In the genomic region with DNA sequence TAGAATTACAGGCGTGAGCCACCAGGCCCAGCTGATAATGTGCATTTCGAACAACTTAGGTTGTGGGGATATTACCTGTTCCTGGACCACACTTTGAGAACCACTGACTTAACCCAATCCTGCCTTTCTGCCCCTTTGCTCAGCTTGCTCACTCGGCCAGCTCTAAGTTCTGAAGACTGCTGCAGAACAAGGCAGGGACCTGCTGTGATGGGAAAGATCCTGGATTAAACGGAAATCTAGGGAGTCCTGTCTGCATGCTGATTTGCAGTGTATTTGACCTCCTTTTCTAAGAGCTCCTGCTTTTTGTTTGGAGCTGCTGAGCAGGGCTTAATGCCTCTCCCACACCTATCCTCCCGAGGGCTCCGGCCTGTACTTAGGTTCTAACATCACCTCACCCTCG, we compare ENCODE assay signal across 1 cellular context.
TF ChIP-seq lines count a peak whose summit lies in the region.

No MANE protein-coding gene starts in this region.

TF ChIP-seq in GM12878, 131 proteins besides CTCF, POLR2A, EP300 and RAD21:
- TF ChIP-seq JUND (IDR thresholded peaks at IDR 0.05; ENCODE audit: low read depth, low read length): no peak
- TF ChIP-seq FOXK2 (IDR thresholded peaks at IDR 0.05): no peak
- 0 out of 2 replicates have a peak, but pooled peaks have one; percentile 56 for TF ChIP-seq EZH2 (IDR thresholded peaks at IDR 0.05; ENCODE audit: borderline replicate concordance, control insufficient read depth, low read depth, low read length)
